10 cellular contexts compared by ENCODE assay signal in the genomic region with DNA sequence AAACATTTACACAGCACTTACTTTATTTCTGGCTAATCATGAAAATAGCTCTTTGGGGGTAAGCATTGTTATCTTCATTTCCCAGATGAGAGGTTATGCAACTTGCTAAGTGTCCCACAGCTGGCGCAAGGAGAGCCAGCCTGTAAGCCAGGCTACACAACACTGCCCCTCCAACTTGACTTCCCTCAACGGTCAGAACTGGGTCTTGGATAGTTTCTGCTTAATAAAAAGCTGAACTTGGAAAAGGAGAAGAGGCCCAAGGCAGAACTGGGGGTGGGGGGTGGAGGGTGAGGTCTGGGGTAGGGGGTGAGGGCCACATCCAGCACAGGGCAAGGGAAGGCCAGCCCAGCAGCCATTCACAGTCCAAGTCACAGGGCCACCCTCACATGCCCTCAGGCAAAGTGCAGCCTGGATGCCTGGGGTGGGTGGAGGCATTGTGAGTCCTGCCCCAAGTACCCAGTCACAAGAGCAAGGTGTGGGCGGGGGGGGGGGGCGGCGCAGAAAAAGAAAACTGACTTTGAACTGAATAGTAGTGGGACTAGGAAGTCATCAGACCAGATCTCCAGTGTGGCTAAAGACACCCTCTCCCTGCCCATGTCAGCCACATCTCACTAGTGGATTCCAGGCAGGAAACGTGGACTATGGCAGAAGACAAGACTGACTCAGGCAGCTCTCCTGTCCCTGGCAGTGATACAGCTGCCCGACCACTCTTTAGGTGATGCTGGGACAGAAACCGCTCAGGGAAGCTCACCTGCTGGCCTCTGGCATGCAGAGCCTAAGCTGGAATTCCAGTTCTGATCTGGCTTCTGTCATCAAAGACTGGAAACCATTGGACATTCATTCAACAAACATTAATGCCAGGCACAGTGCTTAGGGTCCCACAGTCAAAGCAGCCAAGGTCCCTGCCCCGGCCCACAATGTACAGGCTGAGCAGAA.
A peak's percentile ranks its signal among the peaks of the same experiment; 100 is the strongest.
DNase-seq lines count a peak whose midpoint lies in the region; ATAC-seq and TF ChIP-seq lines count a peak whose summit lies in the region.
"Had no signal": no experiment of that assay in that cellular context is flagged by ENCODE, and none has a peak within 500 bp of the region (broad histone marks: within the 10 kb centered on the region; RNA-seq: fewer than 3 reads in every experiment).

No MANE protein-coding gene starts in this region.

- peak overlapping the region; percentile 40 for H3K27ac ChIP-seq in HUES48 (ENCODE audit: low read depth, low read length)
- peak overlapping the region; percentile 93 for H3K27ac ChIP-seq in VCaP

- H3K4me3 Mint-ChIP-seq in stimulated activated naive B cell treated with anti-CD40 and anti-IgM and Interleukin-4, amounts not matched to agents 10 μg/mL and 1 μg/mL and 100 μg/mL, for 72 hours: no peak overlapping the region
- H3K4me3 Mint-ChIP-seq: brain had no signal

- no peaks in the 10 kb centered on the region for H3K27me3 Mint-ChIP-seq in stimulated activated naive B cell treated with anti-CD40 and anti-IgM and Interleukin-4, amounts not matched to agents 10 μg/mL and 1 μg/mL and 100 μg/mL, for 72 hours
- H3K27me3 Mint-ChIP-seq: brain had no signal

- no peaks in the 10 kb centered on the region for H3K9me3 ChIP-seq in HUES48 (ENCODE audit: control insufficient read depth, insufficient read depth, low read length)

- H3K4me1 ChIP-seq in HUES48 (ENCODE audit: control insufficient read depth, insufficient read depth, low read length): peaks cover 55% of the 10 kb centered on the region

- peak overlapping the region; percentile 49 for H3K27ac Mint-ChIP-seq in stimulated activated naive B cell treated with anti-CD40 and anti-IgM and Interleukin-4, amounts not matched to agents 10 μg/mL and 1 μg/mL and 100 μg/mL, for 72 hours

- peaks cover 43 to 74% of the 10 kb centered on the region in 2 donors for H3K4me1 Mint-ChIP-seq in stimulated activated naive B cell treated with anti-CD40 and anti-IgM and Interleukin-4, amounts not matched to agents 10 μg/mL and 1 μg/mL and 100 μg/mL, for 72 hours

- H3K9ac ChIP-seq in HUES48 (ENCODE audit: low read depth, low read length): no peak overlapping the region

- no peak overlapping the region for H3K4me3 ChIP-seq in HUES48 (ENCODE audit: low read depth, low read length)

- H3K36me3 ChIP-seq in HUES48 (ENCODE audit: control insufficient read depth, insufficient read depth, low read length): no peaks in the 10 kb centered on the region

- DNase-seq in islet precursor cell (peak; percentile 84), NCI-H2029 treated with DMSO at 0.1 percent for 48 hours (lab: John Stamatoyannopoulos, UW) (no peak), NCI-H1048 (lab: John Stamatoyannopoulos, UW) (no peak)
- no peak for DNase-seq in stimulated activated naive B cell treated with anti-CD40 and anti-IgM and Interleukin-4, amounts not matched to agents 10 μg/mL and 1 μg/mL and 100 μg/mL, for 72 hours
- no peak for DNase-seq in effector CD4-positive, alpha-beta T cell
- DNase-seq: NCI-H1092 treated with DMSO at 0.1 percent for 48 hours had no signal

- TF ChIP-seq CTCF in VCaP (conservative IDR thresholded peaks at IDR 0.05): no peak

- H3K27me3 ChIP-seq in HUES48 (ENCODE audit: control insufficient read depth, insufficient read depth, low read length): no peaks in the 10 kb centered on the region

- no peak for ATAC-seq in stimulated activated naive B cell treated with anti-CD40 and anti-IgM and Interleukin-4, amounts not matched to agents 10 μg/mL and 1 μg/mL and 100 μg/mL, for 72 hours (replicated peaks)
- no peak for ATAC-seq in GM18868 (IDR thresholded peaks at IDR 0.05; ENCODE audit: unreplicated experiment)

- no peaks in the 10 kb centered on the region for H3K9me3 Mint-ChIP-seq in stimulated activated naive B cell treated with anti-CD40 and anti-IgM and Interleukin-4, amounts not matched to agents 10 μg/mL and 1 μg/mL and 100 μg/mL, for 72 hours

- peaks cover 13 to 40% of the 10 kb centered on the region in 2 donors for H3K36me3 Mint-ChIP-seq in stimulated activated naive B cell treated with anti-CD40 and anti-IgM and Interleukin-4, amounts not matched to agents 10 μg/mL and 1 μg/mL and 100 μg/mL, for 72 hours
